1 cellular context compared by ENCODE assay signal in the genomic region with DNA sequence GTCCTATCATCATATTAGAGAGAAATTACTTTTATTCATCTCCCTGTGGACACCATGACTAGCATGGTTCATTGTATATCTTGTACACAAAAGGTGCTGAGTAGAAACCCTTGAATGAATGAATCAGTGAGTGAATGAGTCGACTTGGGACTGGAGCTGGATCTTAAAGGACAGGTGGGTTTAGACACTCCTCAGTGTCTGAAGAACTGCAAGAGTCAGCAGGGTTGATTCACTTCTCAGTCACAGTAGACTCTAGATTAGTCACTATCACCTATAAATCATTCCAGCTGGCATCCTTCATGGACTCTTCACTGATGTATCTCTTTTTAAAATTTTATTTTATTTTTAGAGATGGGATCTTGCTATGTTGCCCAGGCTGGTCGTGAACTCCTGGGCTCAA.
TF ChIP-seq lines count a peak whose summit lies in the region.

No MANE protein-coding gene starts in this region.

TF ChIP-seq in GM23338, 12 proteins besides CTCF, POLR2A, EP300 and RAD21 (continued from another document):
- TF ChIP-seq, protein P1, sequence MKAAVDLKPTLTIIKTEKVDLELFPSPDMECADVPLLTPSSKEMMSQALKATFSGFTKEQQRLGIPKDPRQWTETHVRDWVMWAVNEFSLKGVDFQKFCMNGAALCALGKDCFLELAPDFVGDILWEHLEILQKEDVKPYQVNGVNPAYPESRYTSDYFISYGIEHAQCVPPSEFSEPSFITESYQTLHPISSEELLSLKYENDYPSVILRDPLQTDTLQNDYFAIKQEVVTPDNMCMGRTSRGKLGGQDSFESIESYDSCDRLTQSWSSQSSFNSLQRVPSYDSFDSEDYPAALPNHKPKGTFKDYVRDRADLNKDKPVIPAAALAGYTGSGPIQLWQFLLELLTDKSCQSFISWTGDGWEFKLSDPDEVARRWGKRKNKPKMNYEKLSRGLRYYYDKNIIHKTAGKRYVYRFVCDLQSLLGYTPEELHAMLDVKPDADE (IDR thresholded peaks at IDR 0.05) = no peak
- TF ChIP-seq ZNF331 (CRISPR knock-in tag; IDR thresholded peaks at IDR 0.05; ENCODE audit: low read depth) = no peak
- no peak for TF ChIP-seq NANOG (IDR thresholded peaks at IDR 0.05; ENCODE audit: borderline replicate concordance)
- TF ChIP-seq, protein P2, sequence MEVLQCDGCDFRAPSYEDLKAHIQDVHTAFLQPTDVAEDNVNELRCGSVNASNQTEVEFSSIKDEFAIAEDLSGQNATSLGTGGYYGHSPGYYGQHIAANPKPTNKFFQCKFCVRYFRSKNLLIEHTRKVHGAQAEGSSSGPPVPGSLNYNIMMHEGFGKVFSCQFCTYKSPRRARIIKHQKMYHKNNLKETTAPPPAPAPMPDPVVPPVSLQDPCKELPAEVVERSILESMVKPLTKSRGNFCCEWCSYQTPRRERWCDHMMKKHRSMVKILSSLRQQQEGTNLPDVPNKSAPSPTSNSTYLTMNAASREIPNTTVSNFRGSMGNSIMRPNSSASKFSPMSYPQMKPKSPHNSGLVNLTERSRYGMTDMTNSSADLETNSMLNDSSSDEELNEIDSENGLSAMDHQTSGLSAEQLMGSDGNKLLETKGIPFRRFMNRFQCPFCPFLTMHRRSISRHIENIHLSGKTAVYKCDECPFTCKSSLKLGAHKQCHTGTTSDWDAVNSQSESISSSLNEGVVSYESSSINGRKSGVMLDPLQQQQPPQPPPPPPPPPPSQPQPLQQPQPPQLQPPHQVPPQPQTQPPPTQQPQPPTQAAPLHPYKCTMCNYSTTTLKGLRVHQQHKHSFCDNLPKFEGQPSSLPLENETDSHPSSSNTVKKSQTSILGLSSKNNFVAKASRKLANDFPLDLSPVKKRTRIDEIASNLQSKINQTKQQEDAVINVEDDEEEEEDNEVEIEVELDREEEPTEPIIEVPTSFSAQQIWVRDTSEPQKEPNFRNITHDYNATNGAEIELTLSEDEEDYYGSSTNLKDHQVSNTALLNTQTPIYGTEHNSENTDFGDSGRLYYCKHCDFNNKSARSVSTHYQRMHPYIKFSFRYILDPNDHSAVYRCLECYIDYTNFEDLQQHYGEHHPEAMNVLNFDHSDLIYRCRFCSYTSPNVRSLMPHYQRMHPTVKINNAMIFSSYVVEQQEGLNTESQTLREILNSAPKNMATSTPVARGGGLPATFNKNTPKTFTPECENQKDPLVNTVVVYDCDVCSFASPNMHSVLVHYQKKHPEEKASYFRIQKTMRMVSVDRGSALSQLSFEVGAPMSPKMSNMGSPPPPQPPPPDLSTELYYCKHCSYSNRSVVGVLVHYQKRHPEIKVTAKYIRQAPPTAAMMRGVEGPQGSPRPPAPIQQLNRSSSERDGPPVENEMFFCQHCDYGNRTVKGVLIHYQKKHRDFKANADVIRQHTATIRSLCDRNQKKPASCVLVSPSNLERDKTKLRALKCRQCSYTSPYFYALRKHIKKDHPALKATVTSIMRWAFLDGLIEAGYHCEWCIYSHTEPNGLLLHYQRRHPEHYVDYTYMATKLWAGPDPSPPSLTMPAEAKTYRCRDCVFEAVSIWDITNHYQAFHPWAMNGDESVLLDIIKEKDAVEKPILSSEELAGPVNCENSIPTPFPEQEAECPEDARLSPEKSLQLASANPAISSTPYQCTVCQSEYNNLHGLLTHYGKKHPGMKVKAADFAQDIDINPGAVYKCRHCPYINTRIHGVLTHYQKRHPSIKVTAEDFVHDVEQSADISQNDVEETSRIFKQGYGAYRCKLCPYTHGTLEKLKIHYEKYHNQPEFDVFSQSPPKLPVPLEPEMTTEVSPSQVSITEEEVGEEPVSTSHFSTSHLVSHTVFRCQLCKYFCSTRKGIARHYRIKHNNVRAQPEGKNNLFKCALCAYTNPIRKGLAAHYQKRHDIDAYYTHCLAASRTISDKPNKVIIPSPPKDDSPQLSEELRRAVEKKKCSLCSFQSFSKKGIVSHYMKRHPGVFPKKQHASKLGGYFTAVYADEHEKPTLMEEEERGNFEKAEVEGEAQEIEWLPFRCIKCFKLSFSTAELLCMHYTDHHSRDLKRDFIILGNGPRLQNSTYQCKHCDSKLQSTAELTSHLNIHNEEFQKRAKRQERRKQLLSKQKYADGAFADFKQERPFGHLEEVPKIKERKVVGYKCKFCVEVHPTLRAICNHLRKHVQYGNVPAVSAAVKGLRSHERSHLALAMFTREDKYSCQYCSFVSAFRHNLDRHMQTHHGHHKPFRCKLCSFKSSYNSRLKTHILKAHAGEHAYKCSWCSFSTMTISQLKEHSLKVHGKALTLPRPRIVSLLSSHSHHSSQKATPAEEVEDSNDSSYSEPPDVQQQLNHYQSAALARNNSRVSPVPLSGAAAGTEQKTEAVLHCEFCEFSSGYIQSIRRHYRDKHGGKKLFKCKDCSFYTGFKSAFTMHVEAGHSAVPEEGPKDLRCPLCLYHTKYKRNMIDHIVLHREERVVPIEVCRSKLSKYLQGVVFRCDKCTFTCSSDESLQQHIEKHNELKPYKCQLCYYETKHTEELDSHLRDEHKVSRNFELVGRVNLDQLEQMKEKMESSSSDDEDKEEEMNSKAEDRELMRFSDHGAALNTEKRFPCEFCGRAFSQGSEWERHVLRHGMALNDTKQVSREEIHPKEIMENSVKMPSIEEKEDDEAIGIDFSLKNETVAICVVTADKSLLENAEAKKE (CRISPR knock-in tag; IDR thresholded peaks at IDR 0.05) = no peak
- no peak for TF ChIP-seq EZH2phosphoT487 (IDR thresholded peaks at IDR 0.05; ENCODE audit: unreplicated experiment)
- TF ChIP-seq EZH2 (IDR thresholded peaks at IDR 0.05; ENCODE audit: low read depth, unreplicated experiment) = no peak
- no peak for TF ChIP-seq JUNB (IDR thresholded peaks at IDR 0.05; ENCODE audit: unreplicated experiment)
